12 cellular contexts compared by ENCODE assay signal in the genomic region with DNA sequence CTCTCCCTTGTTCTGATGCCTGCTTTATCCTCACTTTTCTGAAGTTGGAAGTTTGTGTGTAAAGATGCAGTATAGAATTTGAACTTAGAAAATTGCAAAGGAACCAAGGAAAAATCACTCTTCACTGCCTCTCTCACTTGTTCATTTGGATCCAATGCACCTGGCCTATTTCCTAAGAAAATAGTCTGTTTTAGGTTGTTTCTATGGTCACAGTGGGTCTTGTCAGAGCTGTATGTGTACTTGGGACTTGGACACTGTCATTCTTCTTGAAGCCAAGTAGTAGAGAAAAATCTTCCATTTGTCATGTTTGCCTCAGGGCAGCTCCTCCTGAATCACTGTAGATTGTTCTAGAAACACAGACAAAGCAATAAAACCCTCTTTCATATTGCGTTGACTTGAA.
DNase-seq lines count a peak whose midpoint lies in the region; ATAC-seq, FAIRE-seq and TF ChIP-seq lines count a peak whose summit lies in the region.
"Had no signal": no experiment of that assay in that cellular context is flagged by ENCODE, and none has a peak within 500 bp of the region (broad histone marks: within the 10 kb centered on the region; RNA-seq: fewer than 3 reads in every experiment).

No MANE protein-coding gene starts in this region.

- H3K36me3 Mint-ChIP-seq in endothelial cell (ENCODE audit: low read depth, unreplicated experiment) = no peaks in the 10 kb centered on the region
- H3K36me3 Mint-ChIP-seq: activated CD8-positive, alpha-beta memory T cell treated with anti-CD3 and anti-CD28 coated beads, Interleukin-2, amount 10 ng/mL, durations not matched to agents 7 days and 5 days had no signal

- no peak for TF ChIP-seq RAD21 in A549 (conservative IDR thresholded peaks at IDR 0.05 in 1 of 2, IDR thresholded peaks at IDR 0.05 in 1 of 2)

- no peaks in the 10 kb centered on the region for H3K9me3 Mint-ChIP-seq in endothelial cell (ENCODE audit: unreplicated experiment)

- POLR2A ChIA-PET in A549 (lab: Yijun Ruan, JAX) = no interaction called here

- ATAC-seq in A549 (no peak), foreskin keratinocyte (peak; percentile 31), HG02763 (IDR thresholded peaks at IDR 0.05; ENCODE audit: unreplicated experiment) (no peak)
- ATAC-seq: activated CD8-positive, alpha-beta memory T cell treated with anti-CD3 and anti-CD28 coated beads, Interleukin-2, amount 10 ng/mL, durations not matched to agents 7 days and 5 days had no signal

- no peak for TF ChIP-seq EP300 in A549 (IDR thresholded peaks at IDR 0.05)

- DNase-seq in A549 (ENCODE audit: low read depth in 1 of 2, low spot score in 1 of 2) (no peak), SJSA1 (ENCODE audit: low read depth in 1 of 2, low spot score in 2 of 2) (no peak), foreskin keratinocyte (peak in 1 of 2 donors; percentile 37), endothelial cell (ENCODE audit: low spot score) (no peak), WERI-Rb-1 (no peak)
- no peak for DNase-seq in effector CD4-positive, alpha-beta T cell
- DNase-seq: activated CD8-positive, alpha-beta memory T cell treated with anti-CD3 and anti-CD28 coated beads, Interleukin-2, amount 10 ng/mL, durations not matched to agents 7 days and 5 days; activated naive CD4-positive, alpha-beta T cell treated with anti-CD3 and anti-CD28 coated beads, Interleukin-2, amount 50 U/mL, for 16 hours had no signal

- peaks cover 13% of the 10 kb centered on the region for H3K4me1 ChIP-seq in A549
- peaks cover 10% of the 10 kb centered on the region for H3K4me1 ChIP-seq in SJSA1 (replicated peaks)
- H3K4me1 ChIP-seq in foreskin keratinocyte = no peaks in the 10 kb centered on the region
- H3K4me1 ChIP-seq in parathyroid adenoma = peaks cover 8% of the 10 kb centered on the region

- H3K4me1 Mint-ChIP-seq in endothelial cell (ENCODE audit: unreplicated experiment) = no peaks in the 10 kb centered on the region
- H3K4me1 Mint-ChIP-seq: activated CD8-positive, alpha-beta memory T cell treated with anti-CD3 and anti-CD28 coated beads, Interleukin-2, amount 10 ng/mL, durations not matched to agents 7 days and 5 days had no signal

- no peaks in the 10 kb centered on the region for H3K79me2 ChIP-seq in parathyroid adenoma

- TF ChIP-seq CTCF in A549 (IDR thresholded peaks at IDR 0.05) (no peak), foreskin keratinocyte (conservative IDR thresholded peaks at IDR 0.05) (no peak), parathyroid adenoma (IDR thresholded peaks at IDR 0.05) (no peak), endothelial cell (IDR thresholded peaks at IDR 0.05; ENCODE audit: unreplicated experiment) (no peak), WERI-Rb-1 (IDR thresholded peaks at IDR 0.05; ENCODE audit: low read depth, low read length) (no peak)

- no peaks in the 10 kb centered on the region for H3K27me3 Mint-ChIP-seq in endothelial cell (ENCODE audit: unreplicated experiment)
- H3K27me3 Mint-ChIP-seq: activated CD8-positive, alpha-beta memory T cell treated with anti-CD3 and anti-CD28 coated beads, Interleukin-2, amount 10 ng/mL, durations not matched to agents 7 days and 5 days had no signal

- no peak overlapping the region for H3K27ac Mint-ChIP-seq in endothelial cell (ENCODE audit: unreplicated experiment)
- H3K27ac Mint-ChIP-seq: activated CD8-positive, alpha-beta memory T cell treated with anti-CD3 and anti-CD28 coated beads, Interleukin-2, amount 10 ng/mL, durations not matched to agents 7 days and 5 days had no signal

- H3K27me3 ChIP-seq in SJSA1 (replicated peaks) (no peaks in the 10 kb centered on the region), foreskin keratinocyte (no peaks in the 10 kb centered on the region), parathyroid adenoma (ENCODE audit: control insufficient read depth, insufficient read depth, low read length) (no peaks in the 10 kb centered on the region), WERI-Rb-1 (ENCODE audit: insufficient read depth, low read depth, severe bottlenecking) (no peaks in the 10 kb centered on the region)
- H3K27me3 ChIP-seq: suprapubic skin had no signal

- H3K9me3 ChIP-seq in A549 = no peaks in the 10 kb centered on the region
- no peaks in the 10 kb centered on the region for H3K9me3 ChIP-seq in SJSA1 (replicated peaks)
- no peaks in the 10 kb centered on the region for H3K9me3 ChIP-seq in parathyroid adenoma (ENCODE audit: control insufficient read depth, low read length)
- no peaks in the 10 kb centered on the region for H3K9me3 ChIP-seq in WERI-Rb-1 (ENCODE audit: severe bottlenecking)
- H3K9me3 ChIP-seq: suprapubic skin had no signal

- 95% methylated on average over 1 of the region's 1 CpG for WGBS in A549 (ENCODE audit: missing lambda C conversion rate)

- H3K4me3 ChIP-seq in A549 (no peak overlapping the region), SJSA1 (no peak overlapping the region), parathyroid adenoma (ENCODE audit: low read depth, low read length) (no peak overlapping the region), WERI-Rb-1 (ENCODE audit: low read depth, low read length) (no peak overlapping the region)
- H3K4me3 ChIP-seq: suprapubic skin had no signal

- no peak overlapping the region for H3K4me3 Mint-ChIP-seq in endothelial cell (ENCODE audit: unreplicated experiment)
- H3K4me3 Mint-ChIP-seq: activated CD8-positive, alpha-beta memory T cell treated with anti-CD3 and anti-CD28 coated beads, Interleukin-2, amount 10 ng/mL, durations not matched to agents 7 days and 5 days had no signal

- peak overlapping the region; percentile 80 for H2AFZ ChIP-seq in parathyroid adenoma

- CTCF ChIA-PET in A549 (lab: Yijun Ruan, JAX) = no interaction called here

- H3K27ac ChIP-seq in A549 (peak overlapping the region; percentile 77 to 81), SJSA1 (peak overlapping the region; percentile 14; the same call in 1 of the 2 replicates), foreskin keratinocyte (no peak overlapping the region), parathyroid adenoma (no peak overlapping the region), WERI-Rb-1 (no peak overlapping the region)
- H3K27ac ChIP-seq: suprapubic skin had no signal

- FAIRE-seq in A549 (lab: Jason Lieb, UNC) = no peak
- FAIRE-seq: colon had no signal

- H3K4me2 ChIP-seq in A549 = peak overlapping the region; percentile 32
- no peak overlapping the region for H3K4me2 ChIP-seq in parathyroid adenoma (ENCODE audit: low read length)

- TF ChIP-seq POLR2A in A549 (IDR thresholded peaks at IDR 0.05; ENCODE audit: low read length) = no peak

- no peaks in the 10 kb centered on the region for H3K36me3 ChIP-seq in SJSA1
- no peaks in the 10 kb centered on the region for H3K36me3 ChIP-seq in parathyroid adenoma (ENCODE audit: control insufficient read depth, insufficient read depth, low read length)
- no peaks in the 10 kb centered on the region for H3K36me3 ChIP-seq in WERI-Rb-1
- H3K36me3 ChIP-seq: suprapubic skin had no signal

- H3K9ac ChIP-seq in parathyroid adenoma = no peak overlapping the region

TF ChIP-seq in A549, 52 proteins besides CTCF, POLR2A, EP300 and RAD21:
- TF ChIP-seq GATA3 (IDR thresholded peaks at IDR 0.05; ENCODE audit: borderline replicate concordance) = no peak
- no peak for TF ChIP-seq NFE2L2 (conservative IDR thresholded peaks at IDR 0.05; ENCODE audit: low read length)
- TF ChIP-seq, protein P1, sequence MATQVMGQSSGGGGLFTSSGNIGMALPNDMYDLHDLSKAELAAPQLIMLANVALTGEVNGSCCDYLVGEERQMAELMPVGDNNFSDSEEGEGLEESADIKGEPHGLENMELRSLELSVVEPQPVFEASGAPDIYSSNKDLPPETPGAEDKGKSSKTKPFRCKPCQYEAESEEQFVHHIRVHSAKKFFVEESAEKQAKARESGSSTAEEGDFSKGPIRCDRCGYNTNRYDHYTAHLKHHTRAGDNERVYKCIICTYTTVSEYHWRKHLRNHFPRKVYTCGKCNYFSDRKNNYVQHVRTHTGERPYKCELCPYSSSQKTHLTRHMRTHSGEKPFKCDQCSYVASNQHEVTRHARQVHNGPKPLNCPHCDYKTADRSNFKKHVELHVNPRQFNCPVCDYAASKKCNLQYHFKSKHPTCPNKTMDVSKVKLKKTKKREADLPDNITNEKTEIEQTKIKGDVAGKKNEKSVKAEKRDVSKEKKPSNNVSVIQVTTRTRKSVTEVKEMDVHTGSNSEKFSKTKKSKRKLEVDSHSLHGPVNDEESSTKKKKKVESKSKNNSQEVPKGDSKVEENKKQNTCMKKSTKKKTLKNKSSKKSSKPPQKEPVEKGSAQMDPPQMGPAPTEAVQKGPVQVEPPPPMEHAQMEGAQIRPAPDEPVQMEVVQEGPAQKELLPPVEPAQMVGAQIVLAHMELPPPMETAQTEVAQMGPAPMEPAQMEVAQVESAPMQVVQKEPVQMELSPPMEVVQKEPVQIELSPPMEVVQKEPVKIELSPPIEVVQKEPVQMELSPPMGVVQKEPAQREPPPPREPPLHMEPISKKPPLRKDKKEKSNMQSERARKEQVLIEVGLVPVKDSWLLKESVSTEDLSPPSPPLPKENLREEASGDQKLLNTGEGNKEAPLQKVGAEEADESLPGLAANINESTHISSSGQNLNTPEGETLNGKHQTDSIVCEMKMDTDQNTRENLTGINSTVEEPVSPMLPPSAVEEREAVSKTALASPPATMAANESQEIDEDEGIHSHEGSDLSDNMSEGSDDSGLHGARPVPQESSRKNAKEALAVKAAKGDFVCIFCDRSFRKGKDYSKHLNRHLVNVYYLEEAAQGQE (IDR thresholded peaks at IDR 0.05) = no peak
- no peak for TF ChIP-seq SREBF2 (IDR thresholded peaks at IDR 0.05)
- no peak for TF ChIP-seq RFX5 (IDR thresholded peaks at IDR 0.05)
- TF ChIP-seq, protein P2, sequence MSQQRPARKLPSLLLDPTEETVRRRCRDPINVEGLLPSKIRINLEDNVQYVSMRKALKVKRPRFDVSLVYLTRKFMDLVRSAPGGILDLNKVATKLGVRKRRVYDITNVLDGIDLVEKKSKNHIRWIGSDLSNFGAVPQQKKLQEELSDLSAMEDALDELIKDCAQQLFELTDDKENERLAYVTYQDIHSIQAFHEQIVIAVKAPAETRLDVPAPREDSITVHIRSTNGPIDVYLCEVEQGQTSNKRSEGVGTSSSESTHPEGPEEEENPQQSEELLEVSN (IDR thresholded peaks at IDR 0.05; ENCODE audit: borderline replicate concordance, low read depth) = no peak
- no peak for TF ChIP-seq FOXS1 (CRISPR knock-in tag; IDR thresholded peaks at IDR 0.05)
- TF ChIP-seq, protein P3, sequence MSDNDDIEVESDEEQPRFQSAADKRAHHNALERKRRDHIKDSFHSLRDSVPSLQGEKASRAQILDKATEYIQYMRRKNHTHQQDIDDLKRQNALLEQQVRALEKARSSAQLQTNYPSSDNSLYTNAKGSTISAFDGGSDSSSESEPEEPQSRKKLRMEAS (IDR thresholded peaks at IDR 0.05) = no peak
- TF ChIP-seq TFCP2L1 (CRISPR knock-in tag; IDR thresholded peaks at IDR 0.05) = no peak
- TF ChIP-seq CHD2 (IDR thresholded peaks at IDR 0.05; ENCODE audit: low read length, partially characterized antibody) = no peak
- no peak for TF ChIP-seq FOSL2 (IDR thresholded peaks at IDR 0.05)
- TF ChIP-seq FOSL2 (CRISPR knock-in tag; IDR thresholded peaks at IDR 0.05) = no peak
- TF ChIP-seq POLR2AphosphoS2 (conservative IDR thresholded peaks at IDR 0.05; ENCODE audit: low read length) = no peak
TF ChIP-seq in A549: peak in this region for 0.

Comparison
In these comparisons a context has a peak if more than half of its experiments do, and no peak if none do; other contexts are left out.
1. H3K27ac ChIP-seq: peak in A549 (2 of 2) and SJSA1 (single experiment); none in foreskin keratinocyte (single experiment), parathyroid adenoma (single experiment) and WERI-Rb-1 (single experiment).